8 cellular contexts compared by ENCODE assay signal in the genomic region with DNA sequence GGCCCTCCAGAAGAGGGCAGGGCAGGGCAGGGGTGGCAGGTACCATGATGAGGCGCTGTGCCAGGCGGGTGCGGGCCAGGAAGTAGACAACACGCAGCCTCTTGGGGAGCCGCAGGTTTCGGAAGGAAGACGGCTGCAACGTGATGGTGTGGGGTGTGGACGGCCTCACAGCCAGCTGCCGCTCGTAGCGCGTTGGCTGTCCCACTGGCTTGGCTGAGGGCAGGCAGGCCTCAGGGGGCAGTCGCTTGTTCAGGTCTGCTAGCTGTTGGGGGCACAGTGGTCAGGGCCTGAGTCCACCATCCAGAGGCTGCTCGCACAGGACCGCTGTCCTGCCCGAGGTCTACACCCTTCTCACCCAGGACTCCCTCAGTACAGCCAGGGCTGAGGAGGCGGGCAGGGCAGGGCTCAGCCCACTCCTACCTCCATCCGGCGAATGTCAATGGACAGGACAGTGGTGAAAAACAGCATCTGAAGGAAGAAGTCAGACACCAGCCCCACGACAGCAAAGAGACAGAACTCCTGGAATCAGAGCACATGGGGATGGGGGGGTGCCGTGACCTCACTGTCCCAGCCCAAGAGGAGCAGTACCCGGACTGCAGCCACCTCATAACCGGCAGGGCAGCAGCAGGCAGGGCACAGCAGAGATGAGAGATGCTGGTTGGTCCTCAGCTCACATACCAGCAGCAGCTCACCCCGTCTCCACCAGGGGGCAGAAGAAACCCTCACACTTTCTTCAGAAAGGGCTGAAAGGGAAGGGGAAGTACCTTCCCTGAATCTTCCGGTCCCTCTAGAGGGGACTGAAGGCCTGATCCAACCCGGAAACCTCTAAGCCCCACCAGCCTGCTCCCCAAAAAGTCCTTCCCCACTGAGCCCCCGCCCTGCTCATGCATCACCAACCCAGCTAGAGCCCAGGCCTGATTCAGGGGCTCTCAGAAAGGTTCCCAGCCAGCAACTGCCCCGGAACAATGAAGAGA. TPM values are rescaled to one million over a fixed set of nuclear protein-coding genes. Genes with fewer than 3 reads are reported as not detected.
A peak's percentile ranks its signal among the peaks of the same experiment; 100 is the strongest.
DNase-seq lines count a peak whose midpoint lies in the region; ATAC-seq and TF ChIP-seq lines count a peak whose summit lies in the region.

No MANE protein-coding gene starts in this region.

- H3K9me3 Mint-ChIP-seq in activated naive CD4-positive, alpha-beta T cell treated with anti-CD3 and anti-CD28 coated beads, Interleukin-2, amount 10 ng/mL, durations not matched to agents 7 days and 5 days: no peaks in the 10 kb centered on the region
- no peaks in the 10 kb centered on the region for H3K9me3 Mint-ChIP-seq in osteocyte (ENCODE audit: unreplicated experiment)

- H3K27me3 ChIP-seq in Karpas-422 (ENCODE audit: low read length): no peaks in the 10 kb centered on the region
- H3K27me3 ChIP-seq in SJSA1 (replicated peaks): no peaks in the 10 kb centered on the region
- no peaks in the 10 kb centered on the region for H3K27me3 ChIP-seq in testis

- H3K36me3 ChIP-seq in Karpas-422 (ENCODE audit: insufficient read depth, low read length) (peaks cover 25% of the 10 kb centered on the region), SJSA1 (peaks cover 23% of the 10 kb centered on the region; the same call in 1 of the 2 replicates), testis (ENCODE audit: low read depth, missing control alignments) (no peaks in the 10 kb centered on the region)

- H3K9ac ChIP-seq in Karpas-422 (ENCODE audit: low read length): peak overlapping the region; percentile 61

- H4K20me1 ChIP-seq in Karpas-422 (ENCODE audit: insufficient read depth, low read depth, low read length): peaks cover 15% of the 10 kb centered on the region; the same call in 1 of the 2 replicates

- TF ChIP-seq POLR2A in testis (IDR thresholded peaks at IDR 0.05): no peak

- H3K27ac Mint-ChIP-seq in activated naive CD4-positive, alpha-beta T cell treated with anti-CD3 and anti-CD28 coated beads, Interleukin-2, amount 10 ng/mL, durations not matched to agents 7 days and 5 days: peak overlapping the region; percentile 98
- H3K27ac Mint-ChIP-seq in osteocyte (ENCODE audit: unreplicated experiment): peak overlapping the region; percentile 95

- H3K27ac ChIP-seq in Karpas-422 (ENCODE audit: low read length) (peak overlapping the region; percentile 83), SJSA1 (peak overlapping the region; percentile 46), testis (peak overlapping the region; percentile 39 to 79)

- intact Hi-C loops in testis (cut with DNase I; ENCODE audit: low total_unique reads): loop anchor here (5.0 kb wide), 1 partner anchor 57 kb away; the partner anchor contains the start of gene SCAP

- TF ChIP-seq CTCF in osteocyte (IDR thresholded peaks at IDR 0.05) (peak; percentile 89), testis (IDR thresholded peaks at IDR 0.05) (peak; percentile 88 to 96 (median 96))

- peaks cover 8% of the 10 kb centered on the region for H3K4me1 Mint-ChIP-seq in activated naive CD4-positive, alpha-beta T cell treated with anti-CD3 and anti-CD28 coated beads, Interleukin-2, amount 10 ng/mL, durations not matched to agents 7 days and 5 days
- peaks cover 8% of the 10 kb centered on the region for H3K4me1 Mint-ChIP-seq in osteocyte (ENCODE audit: unreplicated experiment)

- H3K36me3 Mint-ChIP-seq in activated naive CD4-positive, alpha-beta T cell treated with anti-CD3 and anti-CD28 coated beads, Interleukin-2, amount 10 ng/mL, durations not matched to agents 7 days and 5 days: peaks cover 23% of the 10 kb centered on the region
- H3K36me3 Mint-ChIP-seq in osteocyte (ENCODE audit: unreplicated experiment): peaks cover 6% of the 10 kb centered on the region

- peak; percentile 18 for DNase-seq in DMS 273 treated with DMSO at 0.1 percent for 48 hours (lab: John Stamatoyannopoulos, UW)
- peak; percentile 97 for DNase-seq in Karpas-422
- peak; percentile 84 to 87 for DNase-seq in SJSA1 (ENCODE audit: low read depth in 1 of 2, low spot score in 2 of 2)
- peak; percentile 95 for DNase-seq in activated naive CD4-positive, alpha-beta T cell treated with anti-CD3 and anti-CD28 coated beads, Interleukin-2, amount 10 ng/mL, durations not matched to agents 7 days and 5 days
- peak; percentile 42 for DNase-seq in glomerular endothelial cell (ENCODE audit: extremely low read depth, low read depth, low spot score)
- peak; percentile 95 for DNase-seq in osteocyte (ENCODE audit: extremely low spot score, unreplicated experiment)
- DNase-seq in testis: peak; percentile 93

- WGBS in testis, 2 donors: 66 to 69% methylated on average over 24 to 29 of the region's 29 CpGs

- H3K79me2 ChIP-seq in Karpas-422 (ENCODE audit: low read length): 0 out of 2 replicates have a peak, but pooled peaks cover 3% of the 10 kb centered on the region

- no peak overlapping the region for H2AFZ ChIP-seq in Karpas-422 (ENCODE audit: low read length)

- H3K4me3 ChIP-seq in Karpas-422 (ENCODE audit: low read length) (peak overlapping the region; percentile 8; the same call in 1 of the 2 replicates), SJSA1 (no peak overlapping the region), testis (no peak overlapping the region)

- ATAC-seq in GM21528 (IDR thresholded peaks at IDR 0.05; ENCODE audit: low FRiP score, unreplicated experiment): peak; percentile 74

- H3K9me3 ChIP-seq in Karpas-422 (ENCODE audit: low read length): no peaks in the 10 kb centered on the region
- no peaks in the 10 kb centered on the region for H3K9me3 ChIP-seq in SJSA1 (replicated peaks)
- H3K9me3 ChIP-seq in testis: no peaks in the 10 kb centered on the region

- H3K4me3 Mint-ChIP-seq in activated naive CD4-positive, alpha-beta T cell treated with anti-CD3 and anti-CD28 coated beads, Interleukin-2, amount 10 ng/mL, durations not matched to agents 7 days and 5 days: peak overlapping the region; percentile 60
- H3K4me3 Mint-ChIP-seq in osteocyte (ENCODE audit: unreplicated experiment): no peak overlapping the region

- CTCF ChIA-PET in activated naive CD4-positive, alpha-beta T cell treated with anti-CD3 and anti-CD28 coated beads, Interleukin-2, amount 10 ng/mL, durations not matched to agents 7 days and 5 days (lab: Charles Lee): interaction anchor here (0.6 to 4.9 kb wide), 30 partner anchors 9 to 532 kb away, joined by 3 to 40 read pairs (median 4); partner anchors contain the start of genes ELP6, PTPN23 and SCAP

- H3K9me2 ChIP-seq in Karpas-422 (replicated peaks; ENCODE audit: insufficient read depth, low read length): no peaks in the 10 kb centered on the region

- peaks cover 40% of the 10 kb centered on the region for H3K4me1 ChIP-seq in Karpas-422 (ENCODE audit: low read length)
- H3K4me1 ChIP-seq in SJSA1 (replicated peaks): peaks cover 10% of the 10 kb centered on the region
- H3K4me1 ChIP-seq in testis: peaks cover 16% of the 10 kb centered on the region

- H3K27me3 Mint-ChIP-seq in activated naive CD4-positive, alpha-beta T cell treated with anti-CD3 and anti-CD28 coated beads, Interleukin-2, amount 10 ng/mL, durations not matched to agents 7 days and 5 days: no peaks in the 10 kb centered on the region
- H3K27me3 Mint-ChIP-seq in osteocyte (ENCODE audit: unreplicated experiment): no peaks in the 10 kb centered on the region

- peak overlapping the region; percentile 53 for H3K4me2 ChIP-seq in Karpas-422 (ENCODE audit: low read depth, low read length, poor library complexity, severe bottlenecking)

RNA-seq across cellular contexts. Expression of gene PTPN23, which starts 40.0 kb away (rescaled TPM):
- total RNA-seq in Karpas-422 (2014; rRNA removed; shearing (Covaris generic); ENCODE audit: low replicate concordance): 7.9 and 25.5 TPM in 2 replicates
- 5.8 and 6.8 TPM in 2 replicates for total RNA-seq in SJSA1 (2014; rRNA removed; shearing (Covaris generic))
- 50.8 and 231 TPM in 2 replicates for total RNA-seq in glomerular endothelial cell
- total RNA-seq in osteocyte: 57.7 and 60.8 TPM in 2 replicates
- 100 to 1,000 TPM in 1 of 2 donors, 10 to 100 TPM in 1; 89.3 to 141 TPM for total RNA-seq in testis
- 30.5 TPM for polyA plus RNA-seq in testis (ENCODE audit: insufficient read depth, low read depth, low replicate concordance)

RNA-seq across cellular contexts. Expression of gene SCAP, which starts 54.9 kb away (rescaled TPM):
- 109 and 139 TPM in 2 replicates for total RNA-seq in Karpas-422 (2014; rRNA removed; shearing (Covaris generic); ENCODE audit: low replicate concordance)
- 32.6 and 33.5 TPM in 2 replicates for total RNA-seq in SJSA1 (2014; rRNA removed; shearing (Covaris generic))
- total RNA-seq in glomerular endothelial cell: 55.0 and 63.8 TPM in 2 replicates
- total RNA-seq in osteocyte: 76.4 and 86.7 TPM in 2 replicates
- 100 to 1,000 TPM; 276 to 313 TPM for total RNA-seq in testis
- 120 TPM for polyA plus RNA-seq in testis (ENCODE audit: insufficient read depth, low read depth, low replicate concordance)

Comparison
In these comparisons a context has a peak if more than half of its experiments do, and no peak if none do; other contexts are left out.
1. DNase-seq: peak in every context shown above with its lines; median percentile 97 in Karpas-422; 95 in activated naive CD4-positive, alpha-beta T cell treated with anti-CD3 and anti-CD28 coated beads, Interleukin-2, amount 10 ng/mL, durations not matched to agents 7 days and 5 days; 95 in osteocyte; 93 in testis; 86 in SJSA1; 42 in glomerular endothelial cell; 18 in DMS 273 treated with DMSO at 0.1 percent for 48 hours.